ENCODE assay signal across 25 cellular contexts in the genomic region with DNA sequence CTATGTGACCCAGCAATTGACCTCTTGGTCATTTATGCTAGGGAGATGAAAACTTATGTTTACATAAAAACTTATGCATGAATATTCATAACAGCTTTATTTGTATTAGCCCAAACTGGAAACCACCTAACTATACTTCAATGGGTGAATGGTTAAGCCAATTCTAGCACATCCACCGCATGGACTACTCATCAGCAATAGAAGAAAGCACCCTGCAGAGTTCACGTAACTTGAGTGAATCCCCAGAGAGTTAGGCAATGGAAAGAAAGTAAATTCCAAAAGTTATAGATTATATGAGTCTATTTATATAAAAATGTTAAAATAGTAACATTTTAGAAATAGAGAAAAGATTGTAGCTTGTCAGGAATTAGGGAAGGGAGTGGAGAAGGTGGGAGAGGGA.
"Had no signal": no experiment of that assay in that cellular context is flagged by ENCODE, and none has a peak within 500 bp of the region (broad histone marks: within the 10 kb centered on the region; RNA-seq: fewer than 3 reads in every experiment).

No MANE protein-coding gene starts in this region.

- H3K36me3 ChIP-seq: brain microvascular endothelial cell, colonic mucosa, esophagus squamous epithelium, gastroesophageal sphincter had no signal

- H3K4me3 Mint-ChIP-seq: activated CD4-positive, alpha-beta memory T cell treated with anti-CD3 and anti-CD28 coated beads, Interleukin-2, amount 10 ng/mL, durations not matched to agents 7 days and 5 days; activated CD4-positive, alpha-beta T cell treated with anti-CD3 and anti-CD28 coated beads for 36 hours; activated CD4-positive, alpha-beta T cell treated with anti-CD3 and anti-CD28 coated beads, Interleukin-2, amount 10 ng/mL, durations not matched to agents 24 days and 14 days; activated naive CD8-positive, alpha-beta T cell; activated T-cell treated with anti-CD3 and anti-CD28 coated beads, Interleukin-2, amount 50 U/mL, for 4 hours; activated T-helper 17 cell treated with anti-CD3 and anti-CD28 coated beads, Interleukin-2, amount 50 U/mL, for 72 hours had no signal

- H3K4me1 Mint-ChIP-seq: activated CD4-positive, alpha-beta memory T cell treated with anti-CD3 and anti-CD28 coated beads, Interleukin-2, amount 10 ng/mL, durations not matched to agents 7 days and 5 days; activated CD4-positive, alpha-beta T cell treated with anti-CD3 and anti-CD28 coated beads for 36 hours; activated CD4-positive, alpha-beta T cell treated with anti-CD3 and anti-CD28 coated beads, Interleukin-2, amount 10 ng/mL, durations not matched to agents 24 days and 14 days; activated T-helper 17 cell treated with anti-CD3 and anti-CD28 coated beads, Interleukin-2, amount 50 U/mL, for 72 hours had no signal

- H3K4me1 ChIP-seq: colonic mucosa, esophagus squamous epithelium, gastroesophageal sphincter had no signal

- H3K9me3 ChIP-seq: colonic mucosa, esophagus squamous epithelium had no signal

- H3K27ac Mint-ChIP-seq: activated CD4-positive, alpha-beta memory T cell treated with anti-CD3 and anti-CD28 coated beads, Interleukin-2, amount 10 ng/mL, durations not matched to agents 7 days and 5 days; activated CD4-positive, alpha-beta T cell treated with anti-CD3 and anti-CD28 coated beads for 36 hours; activated CD4-positive, alpha-beta T cell treated with anti-CD3 and anti-CD28 coated beads, Interleukin-2, amount 10 ng/mL, durations not matched to agents 24 days and 14 days; activated naive CD8-positive, alpha-beta T cell; activated T-helper 17 cell treated with anti-CD3 and anti-CD28 coated beads, Interleukin-2, amount 50 U/mL, for 72 hours had no signal

- H3K9me3 Mint-ChIP-seq: activated CD4-positive, alpha-beta T cell treated with anti-CD3 and anti-CD28 coated beads, Interleukin-2, amount 10 ng/mL, durations not matched to agents 24 days and 14 days; activated T-helper 17 cell treated with anti-CD3 and anti-CD28 coated beads, Interleukin-2, amount 50 U/mL, for 72 hours had no signal

- H3K27ac ChIP-seq: brain microvascular endothelial cell, colonic mucosa, epithelial cell of prostate, esophagus squamous epithelium, gastroesophageal sphincter had no signal

- H3K4me3 ChIP-seq: colonic mucosa, esophagus squamous epithelium, gastroesophageal sphincter had no signal

- FAIRE-seq: astrocyte, bronchial epithelial cell, endothelial cell of umbilical vein had no signal

- H3K36me3 Mint-ChIP-seq: activated naive CD8-positive, alpha-beta T cell had no signal

- H3K27me3 ChIP-seq: brain microvascular endothelial cell, colonic mucosa, esophagus squamous epithelium, gastroesophageal sphincter had no signal

- DNase-seq: activated CD4-positive, alpha-beta memory T cell treated with anti-CD3 and anti-CD28 coated beads, Interleukin-2, amount 10 ng/mL, durations not matched to agents 7 days and 5 days; activated CD4-positive, alpha-beta T cell treated with anti-CD3 and anti-CD28 coated beads for 36 hours; activated CD4-positive, alpha-beta T cell treated with anti-CD3 and anti-CD28 coated beads, Interleukin-2, amount 10 ng/mL, durations not matched to agents 24 days and 14 days; activated CD4-positive, CD25-positive, alpha-beta regulatory T cell; activated CD4-positive, CD25-positive, alpha-beta regulatory T cell treated with anti-CD3 and anti-CD28 coated beads, Interleukin-2, amount 50 U/mL, for 72 hours; activated effector memory CD4-positive, alpha-beta T cell treated with Interleukin-2 at 50 U/mL for 16 hours; activated gamma-delta T cell treated with Interleukin-2 at 50 U/mL for 16 hours; activated naive CD4-positive, alpha-beta T cell treated with anti-CD3 and anti-CD28 coated beads, Interleukin-2, amount 50 U/mL, for 16 hours; activated naive CD4-positive, alpha-beta T cell treated with Interleukin-2 at 50 U/mL for 16 hours; activated T-cell treated with anti-CD3 and anti-CD28 coated beads, Interleukin-2, amount 50 U/mL, for 4 hours; amniotic stem cell; anterior cingulate cortex; brain microvascular endothelial cell; colonic mucosa; effector CD8-positive, alpha-beta T cell; esophagus squamous epithelium; foreskin melanocyte; T-helper 2 cell had no signal

- ATAC-seq: activated CD4-positive, alpha-beta T cell treated with anti-CD3 and anti-CD28 coated beads for 36 hours; activated T-cell treated with anti-CD3 and anti-CD28 coated beads, Interleukin-2, amount 50 U/mL, for 4 hours; activated T-helper 17 cell treated with anti-CD3 and anti-CD28 coated beads, Interleukin-2, amount 50 U/mL, for 72 hours; gastroesophageal sphincter had no signal

- H3K27me3 Mint-ChIP-seq: activated CD4-positive, alpha-beta memory T cell treated with anti-CD3 and anti-CD28 coated beads, Interleukin-2, amount 10 ng/mL, durations not matched to agents 7 days and 5 days; activated CD4-positive, alpha-beta T cell treated with anti-CD3 and anti-CD28 coated beads for 36 hours; activated CD4-positive, alpha-beta T cell treated with anti-CD3 and anti-CD28 coated beads, Interleukin-2, amount 10 ng/mL, durations not matched to agents 24 days and 14 days; activated naive CD8-positive, alpha-beta T cell; activated T-helper 17 cell treated with anti-CD3 and anti-CD28 coated beads, Interleukin-2, amount 50 U/mL, for 72 hours had no signal
